Comparison of ENCODE assay signal across 26 cellular contexts in genomic region chr4:141957416-141957815, GRCh38.
"Had no signal": no experiment of that assay in that cellular context is flagged by ENCODE, and none has a peak within 500 bp of the region (broad histone marks: within the 10 kb centered on the region; RNA-seq: fewer than 3 reads in every experiment).

No MANE protein-coding gene starts in this region.

- H3K27me3 Mint-ChIP-seq: naive B cell; natural killer cell treated with Interleukin-12 subunit alpha and Interleukin-12 subunit beta and Interleukin-15 and Interleukin-18, amount 100 ng/mL, for 72 hours; progenitor cell of endocrine pancreas had no signal

- H3K9me3 Mint-ChIP-seq: effector memory CD8-positive, alpha-beta T cell; natural killer cell treated with Interleukin-12 subunit alpha and Interleukin-12 subunit beta and Interleukin-15 and Interleukin-18, amount 100 ng/mL, for 72 hours; stimulated activated effector memory CD8-positive, alpha-beta T cell treated with anti-CD3 and anti-CD28 coated beads, Interleukin-12 subunit alpha, Interleukin-12 subunit beta, amount 100 ng/mL, for 72 hours; stimulated activated naive CD8-positive, alpha-beta T cell treated with anti-CD3 and anti-CD28 coated beads, Interleukin-15, Interleukin-2, amounts not matched to agents 100 ng/mL and 50 ng/mL, for 24 hours had no signal

- H3K4me3 ChIP-seq: gastroesophageal sphincter, heart left ventricle, hepatocyte, left lung, mucosa of descending colon, thoracic aorta, tibial nerve, upper lobe of left lung had no signal

- H3K27ac Mint-ChIP-seq: effector memory CD8-positive, alpha-beta T cell; mesothelial cell of epicardium; naive B cell; natural killer cell treated with Interleukin-12 subunit alpha and Interleukin-12 subunit beta and Interleukin-15 and Interleukin-18, amount 100 ng/mL, for 72 hours; progenitor cell of endocrine pancreas; stimulated activated effector memory CD8-positive, alpha-beta T cell treated with anti-CD3 and anti-CD28 coated beads, Interleukin-12 subunit alpha, Interleukin-12 subunit beta, amount 100 ng/mL, for 72 hours; stimulated activated naive CD8-positive, alpha-beta T cell treated with anti-CD3 and anti-CD28 coated beads, Interleukin-15, Interleukin-2, amounts not matched to agents 100 ng/mL and 50 ng/mL, for 24 hours had no signal

- H3K27me3 ChIP-seq: gastroesophageal sphincter, heart left ventricle, hepatocyte, left lung, neutrophil, tibial nerve, upper lobe of left lung had no signal

- DNase-seq: cortex of kidney; effector memory CD8-positive, alpha-beta T cell; foreskin keratinocyte; heart left ventricle; kidney; left lung; mesenchymal stem cell; mucosa of descending colon; naive B cell; stimulated activated CD4-positive, alpha-beta T cell treated with anti-CD3 and anti-CD28 coated beads, Interleukin-2, amount 100 ng/mL, for 24 hours; stimulated activated CD4-positive, alpha-beta T cell treated with anti-CD3 and anti-CD28 coated beads, Interleukin-4, amount 100 ng/mL, for 24 hours; upper lobe of left lung had no signal

- H3K9ac ChIP-seq: parathyroid adenoma had no signal

- H2AFZ ChIP-seq: hepatocyte, parathyroid adenoma had no signal

- H3K4me1 Mint-ChIP-seq: naive B cell; stimulated activated effector memory CD8-positive, alpha-beta T cell treated with anti-CD3 and anti-CD28 coated beads, Interleukin-12 subunit alpha, Interleukin-12 subunit beta, amount 100 ng/mL, for 72 hours had no signal

- H3K4me1 ChIP-seq: foreskin keratinocyte, gastroesophageal sphincter, heart left ventricle, left lung, parathyroid adenoma, tibial nerve, upper lobe of left lung had no signal

- H3K4me2 ChIP-seq: hepatocyte had no signal

- H3K9me3 ChIP-seq: gastroesophageal sphincter, heart left ventricle, left lung, mucosa of descending colon, neutrophil, thoracic aorta, tibial nerve, upper lobe of left lung had no signal

- H3K4me3 Mint-ChIP-seq: effector memory CD8-positive, alpha-beta T cell; mesothelial cell of epicardium; naive B cell; natural killer cell treated with Interleukin-12 subunit alpha and Interleukin-12 subunit beta and Interleukin-15 and Interleukin-18, amount 100 ng/mL, for 72 hours; neural crest cell; stimulated activated effector memory CD8-positive, alpha-beta T cell treated with anti-CD3 and anti-CD28 coated beads, Interleukin-12 subunit alpha, Interleukin-12 subunit beta, amount 100 ng/mL, for 72 hours; stimulated activated naive CD8-positive, alpha-beta T cell treated with anti-CD3 and anti-CD28 coated beads, Interleukin-15, Interleukin-2, amounts not matched to agents 100 ng/mL and 50 ng/mL, for 24 hours had no signal

- H3K27ac ChIP-seq: foreskin keratinocyte, gastroesophageal sphincter, heart left ventricle, hepatocyte, left lung, neutrophil, parathyroid adenoma, thoracic aorta, tibial nerve, upper lobe of left lung had no signal

- FAIRE-seq: urothelium cell line had no signal

- H3K36me3 Mint-ChIP-seq: mesothelial cell of epicardium; naive B cell; natural killer cell treated with Interleukin-12 subunit alpha and Interleukin-12 subunit beta and Interleukin-15 and Interleukin-18, amount 100 ng/mL, for 72 hours; stimulated activated effector memory CD8-positive, alpha-beta T cell treated with anti-CD3 and anti-CD28 coated beads, Interleukin-12 subunit alpha, Interleukin-12 subunit beta, amount 100 ng/mL, for 72 hours had no signal

- H3K79me2 ChIP-seq: hepatocyte, parathyroid adenoma had no signal

- ATAC-seq: effector memory CD8-positive, alpha-beta T cell; foreskin keratinocyte; gastroesophageal sphincter; heart left ventricle; left lung; mucosa of descending colon; natural killer cell treated with Interleukin-12 subunit alpha and Interleukin-12 subunit beta and Interleukin-15 and Interleukin-18, amount 100 ng/mL, for 72 hours; sciatic nerve; stimulated activated effector memory CD8-positive, alpha-beta T cell treated with anti-CD3 and anti-CD28 coated beads, Interleukin-12 subunit alpha, Interleukin-12 subunit beta, amount 100 ng/mL, for 72 hours had no signal

- H3K36me3 ChIP-seq: gastroesophageal sphincter, heart left ventricle, left lung, neutrophil, thoracic aorta, tibial nerve, upper lobe of left lung had no signal
